In the genomic region with DNA sequence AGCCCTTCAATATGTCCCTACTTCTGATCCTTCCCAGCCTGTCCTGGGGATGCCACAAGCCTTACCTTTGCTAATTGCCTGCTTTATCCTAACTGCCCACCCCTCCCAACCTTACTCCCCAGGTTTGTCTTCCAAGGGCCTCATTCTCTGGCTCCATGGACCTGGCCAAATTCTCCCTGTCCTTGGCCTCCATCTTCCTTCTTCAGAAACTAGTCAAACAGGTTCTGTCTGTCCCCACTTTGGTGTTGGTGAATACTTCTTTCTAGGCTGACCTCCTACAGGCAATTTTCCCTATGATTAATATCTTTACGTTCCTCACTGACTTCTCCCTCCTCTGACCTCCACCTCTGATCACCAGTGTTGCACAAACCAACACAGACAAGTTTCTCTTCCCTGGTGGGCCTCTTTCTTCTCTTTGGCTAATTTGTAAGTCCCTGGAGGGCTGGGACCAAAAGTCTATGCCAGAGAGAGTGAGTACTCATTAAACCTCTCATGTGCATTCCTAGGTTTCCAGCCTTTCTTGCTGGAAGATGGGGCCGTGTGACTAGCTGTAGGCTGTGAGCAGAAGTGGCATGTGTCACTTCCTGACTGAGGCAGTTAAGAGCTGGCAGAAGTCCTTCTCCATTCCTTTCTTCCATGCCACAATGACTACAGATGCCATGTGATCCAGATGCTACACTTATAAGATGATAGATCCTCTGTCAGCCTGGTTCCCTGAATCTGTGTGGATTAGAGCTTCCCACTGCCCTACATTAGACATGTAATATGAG, we compare ENCODE assay signal across 11 cellular contexts.
DNase-seq lines count a peak whose midpoint lies in the region; ATAC-seq and TF ChIP-seq lines count a peak whose summit lies in the region.
"Had no signal": no experiment of that assay in that cellular context is flagged by ENCODE, and none has a peak within 500 bp of the region (broad histone marks: within the 10 kb centered on the region; RNA-seq: fewer than 3 reads in every experiment).

No MANE protein-coding gene starts in this region.

- H3K4me2 ChIP-seq in PC-9: peak overlapping the region; percentile 58

- H3K4me3 ChIP-seq in PC-9 (no peak overlapping the region), epithelial cell of esophagus (ENCODE audit: low read length) (no peak overlapping the region)
- H3K4me3 ChIP-seq: skin epidermis had no signal

- H4K20me1 ChIP-seq in PC-9 (ENCODE audit: insufficient read depth): no peaks in the 10 kb centered on the region

- no peaks in the 10 kb centered on the region for H3K36me3 ChIP-seq in PC-9 (ENCODE audit: low read depth)

- H3K9me2 ChIP-seq in PC-9 (ENCODE audit: insufficient read depth): no peaks in the 10 kb centered on the region

- H3F3A ChIP-seq in PC-9 (ENCODE audit: insufficient read depth, low read depth): peaks cover 21% of the 10 kb centered on the region

- DNase-seq in ELR (ENCODE audit: low read depth) (peak; percentile 75), PC-9 (peak in 1 of 2 experiments; percentile 71), epithelial cell of esophagus (ENCODE audit: low read depth) (peak; percentile 13), posterior vena cava (ENCODE audit: low spot score) (peak; percentile 23)
- DNase-seq: midbrain, NCI-H1436 treated with DMSO at 0.1 percent for 48 hours had no signal

- intact Hi-C loops in PC-9 (cut with micrococcal nuclease; ENCODE audit: unreplicated experiment): no loop called here
- intact Hi-C loops in posterior vena cava (cut with DNase I): no loop called here

- POLR2A ChIA-PET in PC-9 (lab: Charles Lee; ENCODE audit: unreplicated experiment): no interaction called here

- ATAC-seq in HG02571 (IDR thresholded peaks at IDR 0.05; ENCODE audit: unreplicated experiment) (no peak), HG03097 (IDR thresholded peaks at IDR 0.05; ENCODE audit: low FRiP score, unreplicated experiment) (no peak), GM21717 (IDR thresholded peaks at IDR 0.05; ENCODE audit: unreplicated experiment) (no peak), HG03159 (IDR thresholded peaks at IDR 0.05; ENCODE audit: unreplicated experiment) (no peak)

- H2AFZ ChIP-seq in PC-9: no peak overlapping the region

- no peaks in the 10 kb centered on the region for H3K9me3 ChIP-seq in PC-9 (ENCODE audit: insufficient read depth, low read depth)

- BruUV-seq in PC-9 (replicated peaks; lab: Mats Ljungman, UMichigan): no TSS peak

- no peak for TF ChIP-seq CTCF in PC-9 (conservative IDR thresholded peaks at IDR 0.05)
- no peak for TF ChIP-seq CTCF in epithelial cell of esophagus (IDR thresholded peaks at IDR 0.05; ENCODE audit: insufficient read depth, low read depth, low read length, missing control alignments)

- CTCF ChIA-PET in PC-9 (lab: Charles Lee): interaction anchor here (0.6 kb wide), 1 partner anchor 339 kb away, joined by 3 read pairs; no protein-coding TSS in a partner anchor

- H3K27ac ChIP-seq in PC-9: peak overlapping the region; percentile 43

- no peaks in the 10 kb centered on the region for H3K79me2 ChIP-seq in PC-9 (ENCODE audit: low read depth)

- H3K27me3 ChIP-seq in PC-9 (ENCODE audit: insufficient read depth, low read depth): no peaks in the 10 kb centered on the region

- peaks cover 25% of the 10 kb centered on the region for H3K4me1 ChIP-seq in PC-9 (replicated peaks; ENCODE audit: insufficient read depth)
